Comparison of ENCODE assay signal across 1 cellular context in genomic region chr5:83470920-83471404, GRCh38.
TF ChIP-seq lines count a peak whose summit lies in the region.

No MANE protein-coding gene starts in this region.

TF ChIP-seq in GM12878, 131 proteins besides CTCF, POLR2A, EP300 and RAD21:
- TF ChIP-seq CEBPZ (IDR thresholded peaks at IDR 0.05; ENCODE audit: low read depth, low read length) (no peak), CBX5 (IDR thresholded peaks at IDR 0.05; ENCODE audit: low read depth) (no peak), NFIC (IDR thresholded peaks at IDR 0.05; ENCODE audit: low read depth, low read length) (peak; percentile 21; the same call in 1 of the 2 replicates), POLR2AphosphoS2 (IDR thresholded peaks at IDR 0.05; ENCODE audit: low read depth, low read length) (no peak), TARDBP (IDR thresholded peaks at IDR 0.05; ENCODE audit: borderline replicate concordance) (no peak), STAT1 (conservative IDR thresholded peaks at IDR 0.05) (no peak)
